15 cellular contexts compared by ENCODE assay signal in the genomic region with DNA sequence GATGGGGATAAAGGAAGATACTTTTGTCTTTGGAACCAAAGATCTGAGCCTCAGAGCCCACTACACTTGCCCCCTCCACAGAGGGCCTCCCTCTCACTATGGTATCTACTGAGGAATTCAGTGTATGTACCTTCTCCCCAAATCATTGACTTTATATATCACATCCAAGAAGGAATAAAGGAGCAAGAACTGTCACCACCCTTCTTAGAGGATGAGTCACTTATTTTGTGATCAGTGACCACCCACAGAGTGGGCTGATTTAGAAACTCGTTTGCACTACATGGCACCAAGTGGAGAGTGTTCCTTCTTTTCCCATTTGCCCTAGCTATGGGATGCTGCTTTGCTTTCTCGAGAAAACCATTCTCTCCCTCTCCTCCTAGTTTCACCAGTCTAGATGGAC. TPM values are rescaled to one million over a fixed set of nuclear protein-coding genes. Genes with fewer than 3 reads are reported as not detected.
DNase-seq lines count a peak whose midpoint lies in the region; ATAC-seq and TF ChIP-seq lines count a peak whose summit lies in the region.
"Had no signal": no experiment of that assay in that cellular context is flagged by ENCODE, and none has a peak within 500 bp of the region (broad histone marks: within the 10 kb centered on the region; RNA-seq: fewer than 3 reads in every experiment).

No MANE protein-coding gene starts in this region.

- peak overlapping the region; percentile 5 for H3K27ac ChIP-seq in HUES48 (ENCODE audit: low read depth, low read length)
- H3K27ac ChIP-seq: 22Rv1 had no signal

- H3K36me3 ChIP-seq in HUES48 (ENCODE audit: control insufficient read depth, insufficient read depth, low read length), result peaks cover 33% of the 10 kb centered on the region

- intact Hi-C loops in natural killer cell (cut with micrococcal nuclease), result loop anchor here (10.0 kb wide), 1 partner anchor 159 kb away; a partner anchor contains a TSS

- peaks cover 70% of the 10 kb centered on the region for H3K4me1 Mint-ChIP-seq in T-helper 1 cell treated with Interleukin-12 subunit alpha and Interleukin-12 subunit beta and Interleukin-4 antibody, amounts not matched to agents 30 μg/mL and 1 μg/mL, for 36 hours (ENCODE audit: low read depth)
- peaks cover 70% of the 10 kb centered on the region for H3K4me1 Mint-ChIP-seq in activated naive CD8-positive, alpha-beta T cell treated with anti-CD3 and anti-CD28 coated beads for 36 hours
- peaks cover 62 to 73% of the 10 kb centered on the region in 2 donors for H3K4me1 Mint-ChIP-seq in natural killer cell

- peak overlapping the region; percentile 43 for H3K4me3 Mint-ChIP-seq in T-helper 1 cell treated with Interleukin-12 subunit alpha and Interleukin-12 subunit beta and Interleukin-4 antibody, amounts not matched to agents 30 μg/mL and 1 μg/mL, for 36 hours
- peak overlapping the region; percentile 66 for H3K4me3 Mint-ChIP-seq in activated naive CD8-positive, alpha-beta T cell treated with anti-CD3 and anti-CD28 coated beads for 36 hours
- H3K4me3 Mint-ChIP-seq in natural killer cell, result no peak overlapping the region
- H3K4me3 Mint-ChIP-seq: HFFc6 had no signal

- H3K27me3 Mint-ChIP-seq in T-helper 1 cell treated with Interleukin-12 subunit alpha and Interleukin-12 subunit beta and Interleukin-4 antibody, amounts not matched to agents 30 μg/mL and 1 μg/mL, for 36 hours (ENCODE audit: low read depth), result no peaks in the 10 kb centered on the region
- no peaks in the 10 kb centered on the region for H3K27me3 Mint-ChIP-seq in activated naive CD8-positive, alpha-beta T cell treated with anti-CD3 and anti-CD28 coated beads for 36 hours
- no peaks in the 10 kb centered on the region for H3K27me3 Mint-ChIP-seq in natural killer cell (ENCODE audit: low read depth in 2 of 2)

- peaks cover 18% of the 10 kb centered on the region for H3K36me3 Mint-ChIP-seq in T-helper 1 cell treated with Interleukin-12 subunit alpha and Interleukin-12 subunit beta and Interleukin-4 antibody, amounts not matched to agents 30 μg/mL and 1 μg/mL, for 36 hours (ENCODE audit: low read depth)
- peaks cover 71% of the 10 kb centered on the region for H3K36me3 Mint-ChIP-seq in activated naive CD8-positive, alpha-beta T cell treated with anti-CD3 and anti-CD28 coated beads for 36 hours
- H3K36me3 Mint-ChIP-seq in natural killer cell, result no peaks in the 10 kb centered on the region

- peak overlapping the region; percentile 76 for H3K27ac Mint-ChIP-seq in T-helper 1 cell treated with Interleukin-12 subunit alpha and Interleukin-12 subunit beta and Interleukin-4 antibody, amounts not matched to agents 30 μg/mL and 1 μg/mL, for 36 hours
- peak overlapping the region; percentile 91 for H3K27ac Mint-ChIP-seq in activated naive CD8-positive, alpha-beta T cell treated with anti-CD3 and anti-CD28 coated beads for 36 hours
- peak overlapping the region; percentile 58 to 59 for H3K27ac Mint-ChIP-seq in natural killer cell
- H3K27ac Mint-ChIP-seq: HFFc6 had no signal

- no peak for TF ChIP-seq CTCF in natural killer cell (IDR thresholded peaks at IDR 0.05)

- H3K9ac ChIP-seq in HUES48 (ENCODE audit: low read depth, low read length), result no peak overlapping the region

- H3K27me3 ChIP-seq in HUES48 (ENCODE audit: control insufficient read depth, insufficient read depth, low read length), result no peaks in the 10 kb centered on the region

- H3K4me1 ChIP-seq in HUES48 (ENCODE audit: control insufficient read depth, insufficient read depth, low read length), result peaks cover 10% of the 10 kb centered on the region

- ATAC-seq in natural killer cell (no peak), HG02973 (IDR thresholded peaks at IDR 0.05; ENCODE audit: unreplicated experiment) (no peak)
- ATAC-seq: left ventricle myocardium superior had no signal

- H3K4me3 ChIP-seq in HUES48 (ENCODE audit: low read depth, low read length), result no peak overlapping the region

- H3K9me3 ChIP-seq in HUES48 (ENCODE audit: control insufficient read depth, insufficient read depth, low read length), result no peaks in the 10 kb centered on the region

- no peak for DNase-seq in T-helper 1 cell
- no peak for DNase-seq in activated naive CD8-positive, alpha-beta T cell treated with anti-CD3 and anti-CD28 coated beads for 36 hours
- no peak for DNase-seq in natural killer cell
- no peak for DNase-seq in NOMO-1 treated with DMSO at 0.1 percent for 48 hours (lab: John Stamatoyannopoulos, UW; ENCODE audit: unreplicated experiment)
- no peak for DNase-seq in anterior cingulate cortex (lab: John Stamatoyannopoulos, UW)
- DNase-seq: activated CD4-positive, CD25-positive, alpha-beta regulatory T cell treated with anti-CD3 and anti-CD28 coated beads, Interleukin-2, amount 50 U/mL, for 72 hours; erythroblast; HFFc6; hippocampal formation; left ventricle myocardium superior; NCI-H2171 had no signal

- H3K9me3 Mint-ChIP-seq in T-helper 1 cell treated with Interleukin-12 subunit alpha and Interleukin-12 subunit beta and Interleukin-4 antibody, amounts not matched to agents 30 μg/mL and 1 μg/mL, for 36 hours, result no peaks in the 10 kb centered on the region
- peaks cover 4% of the 10 kb centered on the region for H3K9me3 Mint-ChIP-seq in activated naive CD8-positive, alpha-beta T cell treated with anti-CD3 and anti-CD28 coated beads for 36 hours
- H3K9me3 Mint-ChIP-seq in natural killer cell, result no peaks in the 10 kb centered on the region
- H3K9me3 Mint-ChIP-seq: HFFc6 had no signal

RNA-seq across cellular contexts. Expression of a gene that starts 5.7 kb away (rescaled TPM):
- total RNA-seq in activated naive CD8-positive, alpha-beta T cell treated with anti-CD3 and anti-CD28 coated beads for 36 hours, result 10 to 100 TPM; 86.3 to 94.9 TPM
- 10 to 100 TPM; 52.5 to 61.8 (median 55.2) TPM for total RNA-seq in natural killer cell
